15 cellular contexts compared by ENCODE assay signal in the genomic region with DNA sequence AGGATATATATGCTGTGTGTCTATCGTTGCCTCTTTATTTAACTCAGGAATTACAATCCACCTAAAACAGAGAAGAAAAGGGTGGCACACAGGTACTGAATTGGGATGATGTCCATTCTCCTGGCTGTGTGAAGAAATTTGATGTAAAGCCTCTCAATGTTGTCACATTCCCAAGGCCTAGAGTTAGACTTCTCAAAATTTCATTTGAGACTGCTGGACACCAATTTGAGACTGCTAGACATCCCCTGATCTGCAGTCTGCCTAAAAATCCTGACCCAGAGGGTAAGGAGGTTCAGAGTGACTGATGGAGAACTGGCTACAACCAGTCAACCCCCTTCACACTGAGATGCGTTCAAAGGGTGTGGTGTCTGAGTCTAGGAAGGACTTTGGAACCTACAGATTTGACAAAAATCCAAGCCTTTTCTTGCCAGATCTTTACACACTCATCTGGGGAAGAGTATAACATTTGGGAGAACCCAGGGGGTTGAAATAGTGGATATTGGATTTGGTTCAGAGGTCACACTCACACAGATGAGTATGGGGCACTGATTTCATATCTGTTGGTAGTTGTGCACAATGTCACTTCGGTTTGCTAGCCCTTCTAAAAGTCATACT. TPM values are rescaled to one million over a fixed set of nuclear protein-coding genes. Genes with fewer than 3 reads are reported as not detected.
DNase-seq lines count a peak whose midpoint lies in the region; ATAC-seq and TF ChIP-seq lines count a peak whose summit lies in the region.
"Had no signal": no experiment of that assay in that cellular context is flagged by ENCODE, and none has a peak within 500 bp of the region (broad histone marks: within the 10 kb centered on the region; RNA-seq: fewer than 3 reads in every experiment).

No MANE protein-coding gene starts in this region.

- POLR2A ChIA-PET in PC-3 (lab: Charles Lee; ENCODE audit: unreplicated experiment), result no interaction called here

- no TSS peak for BruUV-seq in PC-3 (replicated peaks; lab: Mats Ljungman, UMichigan)

- no peak overlapping the region for H3K4me3 ChIP-seq in GM23338
- no peak overlapping the region for H3K4me3 ChIP-seq in PC-3 (ENCODE audit: low read length)
- no peak overlapping the region for H3K4me3 ChIP-seq in fibroblast of lung (replicated peaks in 1 of 4; ENCODE audit: control extremely low read depth in 1 of 4, insufficient read depth in 1 of 4, low read depth in 3 of 4, low read length in 4 of 4)
- H3K4me3 ChIP-seq: A549 had no signal

- H3K9me3 ChIP-seq in PC-3 (ENCODE audit: low read length) (no peaks in the 10 kb centered on the region), fibroblast of lung (ENCODE audit: control insufficient read depth, insufficient read depth, low read depth, low read length) (no peaks in the 10 kb centered on the region)
- H3K9me3 ChIP-seq: A549 had no signal

- intact Hi-C loops in PC-3 (cut with micrococcal nuclease), result no loop called here

- peaks cover 75% of the 10 kb centered on the region for H4K20me1 ChIP-seq in GM23338 (replicated peaks; ENCODE audit: insufficient read depth)
- no peaks in the 10 kb centered on the region for H4K20me1 ChIP-seq in PC-3 (ENCODE audit: low read length)
- H4K20me1 ChIP-seq in fibroblast of lung (ENCODE audit: control insufficient read depth, extremely low read depth, insufficient read depth, low read length), result no peaks in the 10 kb centered on the region

- H3K36me3 ChIP-seq in GM23338 (ENCODE audit: insufficient read depth) (no peaks in the 10 kb centered on the region), PC-3 (ENCODE audit: low read depth, low read length) (no peaks in the 10 kb centered on the region), fibroblast of lung (ENCODE audit: control insufficient read depth, insufficient read depth, low read length) (peaks cover 2% of the 10 kb centered on the region)

- no peak overlapping the region for H3K4me2 ChIP-seq in GM23338
- peak overlapping the region; percentile 24 for H3K4me2 ChIP-seq in PC-3 (ENCODE audit: low read length)
- H3K4me2 ChIP-seq in fibroblast of lung (ENCODE audit: extremely low read depth, insufficient read depth, low read length), result peak overlapping the region; percentile 25
- H3K4me2 ChIP-seq: A549 had no signal

- no peaks in the 10 kb centered on the region for H3K9me2 ChIP-seq in GM23338 (ENCODE audit: insufficient read depth)
- H3K9me2 ChIP-seq in PC-3 (replicated peaks; ENCODE audit: low read length), result no peaks in the 10 kb centered on the region

- H3K36me3 Mint-ChIP-seq in GM23338 (ENCODE audit: low read depth) (no peaks in the 10 kb centered on the region; the same call in 2 of the 3 replicates), progenitor cell of endocrine pancreas (ENCODE audit: insufficient read depth) (no peaks in the 10 kb centered on the region)
- H3K36me3 Mint-ChIP-seq: CD14-positive monocyte had no signal

- no peak overlapping the region for H3K27ac Mint-ChIP-seq in GM23338
- no peak overlapping the region for H3K27ac Mint-ChIP-seq in progenitor cell of endocrine pancreas
- H3K27ac Mint-ChIP-seq: CD14-positive monocyte; CD8-positive, alpha-beta T cell had no signal

- H3K4me3 Mint-ChIP-seq in GM23338 (no peak overlapping the region), progenitor cell of endocrine pancreas (ENCODE audit: low read depth) (no peak overlapping the region)
- H3K4me3 Mint-ChIP-seq: CD14-positive monocyte; CD8-positive, alpha-beta T cell had no signal

- H3K9me3 Mint-ChIP-seq in GM23338 (no peaks in the 10 kb centered on the region; the same call in 2 of the 3 replicates), progenitor cell of endocrine pancreas (ENCODE audit: low read depth) (no peaks in the 10 kb centered on the region)
- H3K9me3 Mint-ChIP-seq: CD8-positive, alpha-beta T cell; IgD-negative memory B cell had no signal

- DNase-seq in GM23338 (ENCODE audit: low spot score), result no peak
- no peak for DNase-seq in PC-3
- no peak for DNase-seq in fibroblast of lung (ENCODE audit: low read depth in 2 of 2)
- DNase-seq in superior temporal gyrus (ENCODE audit: extremely low spot score), result peak; percentile 4
- no peak for DNase-seq in amniotic stem cell (lab: John Stamatoyannopoulos, UW)
- no peak for DNase-seq in progenitor cell of endocrine pancreas (ENCODE audit: low spot score, unreplicated experiment)
- DNase-seq: CD8-positive, alpha-beta T cell; COR-L47; DND-41; GDM1; H7 had no signal

- CTCF ChIA-PET in PC-3 (lab: Charles Lee), result no interaction called here

- H2AFZ ChIP-seq in GM23338 (no peak overlapping the region), PC-3 (ENCODE audit: low read length) (no peak overlapping the region), fibroblast of lung (ENCODE audit: low read length) (no peak overlapping the region)

- H3K27me3 Mint-ChIP-seq in GM23338 (ENCODE audit: insufficient read depth, low read depth, poor library complexity) (peaks cover 100% of the 10 kb centered on the region), progenitor cell of endocrine pancreas (peaks cover 100% of the 10 kb centered on the region)

- no peak overlapping the region for H3K9ac ChIP-seq in PC-3 (ENCODE audit: low read length)
- H3K9ac ChIP-seq in fibroblast of lung (ENCODE audit: insufficient read depth, low read length), result no peak overlapping the region

- H3F3A ChIP-seq in GM23338 (replicated peaks; ENCODE audit: low read depth), result peaks cover 26% of the 10 kb centered on the region; the same call in 1 of the 2 replicates
- H3F3A ChIP-seq in PC-3 (ENCODE audit: low read length, unreplicated experiment), result no peaks in the 10 kb centered on the region

- H3K79me2 ChIP-seq in GM23338 (replicated peaks; ENCODE audit: insufficient read depth) (no peaks in the 10 kb centered on the region), PC-3 (ENCODE audit: low read length) (no peaks in the 10 kb centered on the region), fibroblast of lung (ENCODE audit: control insufficient read depth, insufficient read depth, low read length) (peaks cover 29% of the 10 kb centered on the region)

- H3K27ac ChIP-seq in GM23338 (ENCODE audit: low read depth), result no peak overlapping the region
- H3K27ac ChIP-seq in PC-3 (ENCODE audit: low read length), result peak overlapping the region; percentile 56
- H3K27ac ChIP-seq in fibroblast of lung (ENCODE audit: insufficient read depth, low read length), result no peak overlapping the region
- H3K27ac ChIP-seq: A549 had no signal

- TF ChIP-seq CTCF in GM23338 (conservative IDR thresholded peaks at IDR 0.05; ENCODE audit: low read depth in 2 of 2) (no peak), PC-3 (conservative IDR thresholded peaks at IDR 0.05; ENCODE audit: low read depth, low read length) (no peak), fibroblast of lung (conservative IDR thresholded peaks at IDR 0.05 in 1 of 2, IDR thresholded peaks at IDR 0.05 in 1 of 2; ENCODE audit: low read depth in 1 of 2, low read length in 2 of 2) (no peak), progenitor cell of endocrine pancreas (IDR thresholded peaks at IDR 0.05; ENCODE audit: unreplicated experiment) (no peak)

- H3K27me3 ChIP-seq in GM23338 (ENCODE audit: insufficient read depth), result peaks cover 100% of the 10 kb centered on the region
- no peaks in the 10 kb centered on the region for H3K27me3 ChIP-seq in PC-3 (ENCODE audit: low read length)
- no peaks in the 10 kb centered on the region for H3K27me3 ChIP-seq in fibroblast of lung (ENCODE audit: control insufficient read depth, insufficient read depth, low read length)

- peaks cover 26% of the 10 kb centered on the region for H3K4me1 Mint-ChIP-seq in GM23338
- H3K4me1 Mint-ChIP-seq in progenitor cell of endocrine pancreas (ENCODE audit: low read depth), result no peaks in the 10 kb centered on the region

- H3K4me1 ChIP-seq in GM23338 (ENCODE audit: insufficient read depth) (peaks cover 36% of the 10 kb centered on the region), PC-3 (ENCODE audit: insufficient read depth, low read length) (peaks cover 16% of the 10 kb centered on the region), fibroblast of lung (ENCODE audit: control insufficient read depth, extremely low read depth, insufficient read depth, low read length) (peaks cover 16% of the 10 kb centered on the region)
- H3K4me1 ChIP-seq: A549 had no signal

- no peak for ATAC-seq in GM23338
- ATAC-seq in PC-3, result peak; percentile 8; the same call in 1 of the 2 replicates
- no peak for ATAC-seq in GM19324 (IDR thresholded peaks at IDR 0.05; ENCODE audit: low FRiP score, unreplicated experiment)
- ATAC-seq: A549; CD8-positive, alpha-beta T cell had no signal

TF ChIP-seq in GM23338, 12 proteins besides CTCF, POLR2A, EP300 and RAD21 (continues in another document):
- TF ChIP-seq, protein P1, sequence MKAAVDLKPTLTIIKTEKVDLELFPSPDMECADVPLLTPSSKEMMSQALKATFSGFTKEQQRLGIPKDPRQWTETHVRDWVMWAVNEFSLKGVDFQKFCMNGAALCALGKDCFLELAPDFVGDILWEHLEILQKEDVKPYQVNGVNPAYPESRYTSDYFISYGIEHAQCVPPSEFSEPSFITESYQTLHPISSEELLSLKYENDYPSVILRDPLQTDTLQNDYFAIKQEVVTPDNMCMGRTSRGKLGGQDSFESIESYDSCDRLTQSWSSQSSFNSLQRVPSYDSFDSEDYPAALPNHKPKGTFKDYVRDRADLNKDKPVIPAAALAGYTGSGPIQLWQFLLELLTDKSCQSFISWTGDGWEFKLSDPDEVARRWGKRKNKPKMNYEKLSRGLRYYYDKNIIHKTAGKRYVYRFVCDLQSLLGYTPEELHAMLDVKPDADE (IDR thresholded peaks at IDR 0.05), result no peak
- TF ChIP-seq EZH2 (IDR thresholded peaks at IDR 0.05; ENCODE audit: low read depth, unreplicated experiment) (peak; percentile 47), EZH2phosphoT487 (IDR thresholded peaks at IDR 0.05; ENCODE audit: unreplicated experiment) (no peak), POLR2AphosphoS5 (IDR thresholded peaks at IDR 0.05; ENCODE audit: low read depth) (no peak), NANOG (IDR thresholded peaks at IDR 0.05; ENCODE audit: borderline replicate concordance) (no peak), CREB1 (CRISPR knock-in tag; IDR thresholded peaks at IDR 0.05; ENCODE audit: low read depth) (no peak), ZNF331 (CRISPR knock-in tag; IDR thresholded peaks at IDR 0.05; ENCODE audit: low read depth) (no peak), JUNB (IDR thresholded peaks at IDR 0.05; ENCODE audit: unreplicated experiment) (no peak)

RNA-seq across cellular contexts. Expression of a gene that starts 4.9 kb away (rescaled TPM):
- total RNA-seq in GM23338 (2014; rRNA removed; shearing (Covaris generic)), result not detected in 2 replicates
- polyA plus RNA-seq in GM23338 (2016; fragmentation: Nextera tagmentation; extraction: Ambion mirVana) (0.16 TPM in 1 of 2 replicates, not detected in the other), fibroblast of lung (3.3 and 8.5 TPM in 2 replicates)
- total RNA-seq in PC-3 (2014; rRNA removed) (8.9 and 9.4 TPM in 2 replicates), fibroblast of lung (2.6 and 8.8 TPM in 2 replicates), progenitor cell of endocrine pancreas (0.31 and 0.38 TPM in 2 replicates)
- 7.0 and 11.8 TPM in 2 replicates for polyA plus RNA-seq in fibroblast of lung (2012)
- polyA minus RNA-seq in fibroblast of lung (ENCODE audit: low replicate concordance), result 4.7 and 5.3 TPM in 2 replicates
